8 cellular contexts compared by ENCODE assay signal in genomic region chr1:39183503-39184353, GRCh38. TPM values are rescaled to one million over a fixed set of nuclear protein-coding genes. Genes with fewer than 3 reads are reported as not detected.
A peak's percentile ranks its signal among the peaks of the same experiment; 100 is the strongest.
DNase-seq lines count a peak whose midpoint lies in the region; ATAC-seq, FAIRE-seq and TF ChIP-seq lines count a peak whose summit lies in the region.

No MANE protein-coding gene starts in this region.

- DNase-seq in GM12891 (ENCODE audit: insufficient read length, low spot score) (no peak), SJCRH30 (peak; percentile 89 to 94), cardiac muscle cell (ENCODE audit: low read depth in 1 of 2, low spot score in 1 of 2) (peak in 1 of 2 donors; percentile 67), cerebellar cortex (ENCODE audit: low spot score) (no peak)
- peak; percentile 79 for DNase-seq in activated effector memory CD4-positive, alpha-beta T cell treated with Interleukin-2 at 50 U/mL for 16 hours

- no peaks in the 10 kb centered on the region; the same call in 1 of the 2 replicates for H3K36me3 ChIP-seq in SJCRH30
- no peaks in the 10 kb centered on the region for H3K36me3 ChIP-seq in cardiac muscle cell

- peaks cover 33% of the 10 kb centered on the region for H3K4me1 ChIP-seq in SJCRH30
- peaks cover 20% of the 10 kb centered on the region for H3K4me1 ChIP-seq in cardiac muscle cell (ENCODE audit: low read depth)

- no peak for ATAC-seq in GM18505 (IDR thresholded peaks at IDR 0.05; ENCODE audit: unreplicated experiment)

- H3K9me3 ChIP-seq in SJCRH30 (replicated peaks) (peaks cover 4% of the 10 kb centered on the region; the same call in 1 of the 2 replicates), cardiac muscle cell (ENCODE audit: low read depth) (no peaks in the 10 kb centered on the region)

- peak; percentile 71; the same call in 1 of the 2 replicates for TF ChIP-seq EP300 in Ishikawa (IDR thresholded peaks at IDR 0.05; ENCODE audit: borderline replicate concordance)

- TF ChIP-seq RAD21 in Ishikawa (IDR thresholded peaks at IDR 0.05; ENCODE audit: low read depth): peak; percentile 59

- TF ChIP-seq CTCF in cardiac muscle cell (IDR thresholded peaks at IDR 0.05; ENCODE audit: low read depth, low read length): peak; percentile 33

- TF ChIP-seq POLR2A in GM12891 (IDR thresholded peaks at IDR 0.05; ENCODE audit: low read depth, low read length): no peak
- no peak for TF ChIP-seq POLR2A in GM18505 (IDR thresholded peaks at IDR 0.05; ENCODE audit: borderline replicate concordance, extremely low read depth, insufficient read depth, insufficient read length)

- no peaks in the 10 kb centered on the region for H3K27me3 ChIP-seq in SJCRH30
- no peaks in the 10 kb centered on the region for H3K27me3 ChIP-seq in cardiac muscle cell

- FAIRE-seq in GM12891 (lab: Jason Lieb, UNC): peak; percentile 70

- H3K4me3 ChIP-seq in SJCRH30: no peak overlapping the region
- no peak overlapping the region for H3K4me3 ChIP-seq in cardiac muscle cell
- no peak overlapping the region for H3K4me3 ChIP-seq in skin epidermis

- H3K27ac ChIP-seq in SJCRH30 (peak overlapping the region; percentile 55), cardiac muscle cell (peak overlapping the region; percentile 31), skin epidermis (peak overlapping the region in 20 of 21 experiments; percentile 19 to 85 (median 72))

TF ChIP-seq in GM12891, 5 proteins besides CTCF, POLR2A, EP300 and RAD21:
- no peak for TF ChIP-seq TAF1 (IDR thresholded peaks at IDR 0.05; ENCODE audit: low read depth, low read length)
- TF ChIP-seq PAX5 (IDR thresholded peaks at IDR 0.05; ENCODE audit: insufficient read depth, low read length, severe bottlenecking): no peak
- no peak for TF ChIP-seq SPI1 (IDR thresholded peaks at IDR 0.05; ENCODE audit: low read depth, low read length)
- no peak for TF ChIP-seq POU2F2 (IDR thresholded peaks at IDR 0.05; ENCODE audit: low read depth, low read length)
- TF ChIP-seq POLR2AphosphoS5 (IDR thresholded peaks at IDR 0.05; ENCODE audit: low read depth, low read length): no peak

TF ChIP-seq in Ishikawa, 13 proteins besides CTCF, POLR2A, EP300 and RAD21:
- TF ChIP-seq CREB1 (IDR thresholded peaks at IDR 0.05; ENCODE audit: low read depth) (0 out of 2 replicates have a peak, but pooled peaks have one; percentile 15), TEAD4 (IDR thresholded peaks at IDR 0.05) (peak; percentile 77), YY1 (IDR thresholded peaks at IDR 0.05; ENCODE audit: low read depth) (no peak), EGR1 (IDR thresholded peaks at IDR 0.05) (no peak), MAX (IDR thresholded peaks at IDR 0.05) (peak; percentile 32; the same call in 1 of the 2 replicates), ZBTB7A (IDR thresholded peaks at IDR 0.05; ENCODE audit: low read depth) (no peak), NFIC (IDR thresholded peaks at IDR 0.05) (peak; percentile 42), TAF1 (IDR thresholded peaks at IDR 0.05; ENCODE audit: low read depth) (no peak), FOXM1 (IDR thresholded peaks at IDR 0.05; ENCODE audit: borderline replicate concordance, low read depth) (no peak), USF1 (IDR thresholded peaks at IDR 0.05) (no peak), TCF12 (IDR thresholded peaks at IDR 0.05; ENCODE audit: low read depth) (peak; percentile 81), CEBPB (IDR thresholded peaks at IDR 0.05) (peak; percentile 68; the same call in 1 of the 2 replicates)
- TF ChIP-seq, protein P1, sequence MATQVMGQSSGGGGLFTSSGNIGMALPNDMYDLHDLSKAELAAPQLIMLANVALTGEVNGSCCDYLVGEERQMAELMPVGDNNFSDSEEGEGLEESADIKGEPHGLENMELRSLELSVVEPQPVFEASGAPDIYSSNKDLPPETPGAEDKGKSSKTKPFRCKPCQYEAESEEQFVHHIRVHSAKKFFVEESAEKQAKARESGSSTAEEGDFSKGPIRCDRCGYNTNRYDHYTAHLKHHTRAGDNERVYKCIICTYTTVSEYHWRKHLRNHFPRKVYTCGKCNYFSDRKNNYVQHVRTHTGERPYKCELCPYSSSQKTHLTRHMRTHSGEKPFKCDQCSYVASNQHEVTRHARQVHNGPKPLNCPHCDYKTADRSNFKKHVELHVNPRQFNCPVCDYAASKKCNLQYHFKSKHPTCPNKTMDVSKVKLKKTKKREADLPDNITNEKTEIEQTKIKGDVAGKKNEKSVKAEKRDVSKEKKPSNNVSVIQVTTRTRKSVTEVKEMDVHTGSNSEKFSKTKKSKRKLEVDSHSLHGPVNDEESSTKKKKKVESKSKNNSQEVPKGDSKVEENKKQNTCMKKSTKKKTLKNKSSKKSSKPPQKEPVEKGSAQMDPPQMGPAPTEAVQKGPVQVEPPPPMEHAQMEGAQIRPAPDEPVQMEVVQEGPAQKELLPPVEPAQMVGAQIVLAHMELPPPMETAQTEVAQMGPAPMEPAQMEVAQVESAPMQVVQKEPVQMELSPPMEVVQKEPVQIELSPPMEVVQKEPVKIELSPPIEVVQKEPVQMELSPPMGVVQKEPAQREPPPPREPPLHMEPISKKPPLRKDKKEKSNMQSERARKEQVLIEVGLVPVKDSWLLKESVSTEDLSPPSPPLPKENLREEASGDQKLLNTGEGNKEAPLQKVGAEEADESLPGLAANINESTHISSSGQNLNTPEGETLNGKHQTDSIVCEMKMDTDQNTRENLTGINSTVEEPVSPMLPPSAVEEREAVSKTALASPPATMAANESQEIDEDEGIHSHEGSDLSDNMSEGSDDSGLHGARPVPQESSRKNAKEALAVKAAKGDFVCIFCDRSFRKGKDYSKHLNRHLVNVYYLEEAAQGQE (IDR thresholded peaks at IDR 0.05; ENCODE audit: low read depth): no peak

RNA-seq across cellular contexts. Expression of gene MACF1, which starts 20.8 kb away (rescaled TPM):
- polyA plus RNA-seq in GM12891 (2012; ENCODE audit: low read depth, missing spikeins): 41.6 TPM
- 160 and 172 TPM in 2 replicates for total RNA-seq in SJCRH30 (2014; rRNA removed; shearing (Covaris generic))
- total RNA-seq in cardiac muscle cell: 146 and 261 TPM in 2 replicates
- 80.4 and 144 TPM in 2 replicates for polyA plus RNA-seq in cardiac muscle cell

Comparison
In these comparisons a context has a peak if more than half of its experiments do, and no peak if none do; other contexts are left out.
1. DNase-seq: peak in SJCRH30 (2 of 2) and activated effector memory CD4-positive, alpha-beta T cell treated with Interleukin-2 at 50 U/mL for 16 hours (single experiment); none in GM12891 (single experiment) and cerebellar cortex (single experiment).
2. Peak in every context shown above with its lines, with median percentiles within 50 percentile points of each other: H3K27ac ChIP-seq.